Comparison of ENCODE assay signal across 28 cellular contexts in the genomic region with DNA sequence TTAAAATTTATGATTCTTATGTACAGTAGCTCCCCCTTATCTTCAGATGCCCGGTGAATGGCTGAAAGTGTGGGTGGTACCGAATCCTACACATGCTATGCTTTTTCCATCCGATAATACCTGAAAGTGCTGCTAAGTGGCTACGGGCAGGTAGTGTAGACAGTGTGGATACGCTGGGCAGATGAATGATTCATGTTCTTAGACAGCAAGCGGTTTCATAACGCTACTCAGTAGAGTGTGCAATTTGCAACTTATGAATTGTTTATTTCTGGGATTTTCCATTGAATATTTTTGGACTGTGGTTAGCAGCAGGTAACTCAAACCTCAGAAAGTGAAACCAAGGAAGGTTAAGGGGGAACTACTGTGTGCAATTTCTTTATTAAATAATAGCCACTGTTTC. TPM values are rescaled to one million over a fixed set of nuclear protein-coding genes. Genes with fewer than 3 reads are reported as not detected.
"Had no signal": no experiment of that assay in that cellular context is flagged by ENCODE, and none has a peak within 500 bp of the region (broad histone marks: within the 10 kb centered on the region; RNA-seq: fewer than 3 reads in every experiment).

No MANE protein-coding gene starts in this region.

- H3K27me3 ChIP-seq: body of pancreas, foreskin keratinocyte, left lung, sigmoid colon, stomach, transverse colon had no signal

- ATAC-seq: activated CD4-positive, CD25-positive, alpha-beta regulatory T cell treated with anti-CD3 and anti-CD28 coated beads, Interleukin-2, amount 50 U/mL, for 24 hours; activated CD8-positive, alpha-beta T cell treated with anti-CD3 and anti-CD28 coated beads, Interleukin-2, amount 10 ng/mL, durations not matched to agents 7 days and 5 days; activated naive CD8-positive, alpha-beta T cell treated with anti-CD3 and anti-CD28 coated beads, Interleukin-2, amount 50 U/mL, for 24 hours; body of pancreas; foreskin keratinocyte; left lung; stimulated activated memory B cell treated with anti-CD40 and anti-IgM and Interleukin-4, amounts not matched to agents 10 μg/mL and 1 μg/mL and 100 μg/mL, for 72 hours had no signal

- H3K4me1 ChIP-seq: body of pancreas, foreskin keratinocyte, left lung, suprapubic skin, transverse colon had no signal

- H3K36me3 ChIP-seq: cardiac muscle cell, left lung, sigmoid colon, stomach, suprapubic skin, transverse colon had no signal

- DNase-seq: activated CD4-positive, alpha-beta T cell treated with anti-CD3 and anti-CD28 coated beads, Interleukin-2, amount 50 U/mL, for 1 hour; activated CD8-positive, alpha-beta T cell treated with anti-CD3 and anti-CD28 coated beads, Interleukin-2, amount 10 ng/mL, durations not matched to agents 7 days and 5 days; activated gamma-delta T cell; activated naive CD4-positive, alpha-beta T cell treated with anti-CD3 and anti-CD28 coated beads, Interleukin-2, amount 50 U/mL, for 16 hours; activated naive CD8-positive, alpha-beta T cell treated with anti-CD3 and anti-CD28 coated beads, Interleukin-2, amount 50 U/mL, for 24 hours; anterior cingulate cortex; body of pancreas; cortex of kidney; erythroblast; foreskin keratinocyte; kidney; left lung; naive B cell; occipital lobe; posterior cingulate gyrus; sigmoid colon; stimulated activated CD4-positive, alpha-beta T cell treated with anti-CD3 and anti-CD28 coated beads, Interleukin-15, amount 100 ng/mL, for 24 hours; stomach; transverse colon had no signal

- H3K4me3 ChIP-seq: body of pancreas, cardiac muscle cell, left lung, lung, sigmoid colon, smooth muscle cell, stomach, suprapubic skin, transverse colon had no signal

- H3K9me3 ChIP-seq: body of pancreas, left lung, sigmoid colon, stomach, suprapubic skin, transverse colon had no signal

RNA-seq across cellular contexts. Expression of gene PCP4, which starts 7.5 kb away (rescaled TPM):
- total RNA-seq: activated CD8-positive, alpha-beta T cell treated with anti-CD3 and anti-CD28 coated beads, Interleukin-2, amount 10 ng/mL, durations not matched to agents 7 days and 5 days; activated T-helper 1 cell treated with anti-CD3 and anti-CD28 coated beads, Interleukin-12 subunit alpha, Interleukin-12 subunit beta, Interleukin-2, Interleukin-4 antibody, amounts not matched to agents 30 ng/mL and 10 ng/mL and 1 ng/mL, durations not matched to agents 14 hours and 24 hours and 36 hours; cardiac muscle cell; foreskin keratinocyte; mesenteric fat pad; renal cortical epithelial cell; smooth muscle cell had no signal
